In genomic region chr1:198764748-198765147, GRCh38 we compare ENCODE assay signal across 1 cellular context.
TF ChIP-seq lines count a peak whose summit lies in the region.

No MANE protein-coding gene starts in this region.

TF ChIP-seq in IMR-90, 13 proteins besides CTCF, POLR2A, EP300 and RAD21:
- TF ChIP-seq ELK1 (IDR thresholded peaks at IDR 0.05; ENCODE audit: borderline replicate concordance, low read depth, low read length) (no peak), NFE2L2 (IDR thresholded peaks at IDR 0.05; ENCODE audit: low read depth, low read length) (no peak), MAFK (IDR thresholded peaks at IDR 0.05; ENCODE audit: low read depth, low read length) (no peak), MAZ (IDR thresholded peaks at IDR 0.05; ENCODE audit: borderline replicate concordance, low read depth, low read length) (no peak), RFX5 (IDR thresholded peaks at IDR 0.05; ENCODE audit: low read depth, low read length) (no peak), CEBPB (IDR thresholded peaks at IDR 0.05; ENCODE audit: low read depth, low read length) (no peak), SMC3 (IDR thresholded peaks at IDR 0.05; ENCODE audit: low read depth, low read length) (no peak), BHLHE40 (IDR thresholded peaks at IDR 0.05; ENCODE audit: low read depth, low read length) (no peak), FOS (IDR thresholded peaks at IDR 0.05; ENCODE audit: low read depth, low read length) (no peak), MXI1 (IDR thresholded peaks at IDR 0.05; ENCODE audit: borderline replicate concordance, low read depth, low read length) (no peak), CHD1 (IDR thresholded peaks at IDR 0.05; ENCODE audit: low read depth, low read length) (no peak), RCOR1 (IDR thresholded peaks at IDR 0.05; ENCODE audit: insufficient replicate concordance, low read length) (no peak), USF2 (IDR thresholded peaks at IDR 0.05; ENCODE audit: low read depth, low read length) (no peak)
TF ChIP-seq in IMR-90: peak in this region for 0.
